Comparison of ENCODE assay signal across 15 cellular contexts in genomic region chr6:169991913-169992312, GRCh38.
"Had no signal": no experiment of that assay in that cellular context is flagged by ENCODE, and none has a peak within 500 bp of the region (broad histone marks: within the 10 kb centered on the region; RNA-seq: fewer than 3 reads in every experiment).

No MANE protein-coding gene starts in this region.

- H3K27ac Mint-ChIP-seq: activated CD8-positive, alpha-beta T cell treated with anti-CD3 and anti-CD28 coated beads for 36 hours; activated naive CD8-positive, alpha-beta T cell treated with anti-CD3 and anti-CD28 coated beads for 36 hours; activated T-helper 2 cell treated with anti-CD3 and anti-CD28 coated beads, Interferon-gamma antibody, Interleukin-2, Interleukin-4, amounts not matched to agents 10 μg/mL and 5 μg/mL and 100 μg/mL, durations not matched to agents 14 hours and 24 hours and 36 hours; T-helper 2 cell treated with Interferon-gamma antibody and Interleukin-4, amounts not matched to agents 5 μg/mL and 100 μg/mL, for 36 hours had no signal

- H3K27me3 ChIP-seq: breast epithelium, right lobe of liver, upper lobe of right lung had no signal

- H3K4me3 ChIP-seq: breast epithelium, lung, prostate gland, right lobe of liver, suprapubic skin, upper lobe of right lung had no signal

- H3K36me3 Mint-ChIP-seq: activated naive CD8-positive, alpha-beta T cell treated with anti-CD3 and anti-CD28 coated beads for 36 hours; naive thymus-derived CD4-positive, alpha-beta T cell had no signal

- H3K36me3 ChIP-seq: breast epithelium, prostate gland, right lobe of liver, suprapubic skin, upper lobe of right lung had no signal

- ATAC-seq: esophagus mucosa had no signal

- H3K4me1 ChIP-seq: breast epithelium, prostate gland, right lobe of liver had no signal

- H3K9me3 Mint-ChIP-seq: activated CD8-positive, alpha-beta T cell treated with anti-CD3 and anti-CD28 coated beads for 36 hours; activated naive CD8-positive, alpha-beta T cell treated with anti-CD3 and anti-CD28 coated beads for 36 hours; activated T-helper 2 cell treated with anti-CD3 and anti-CD28 coated beads, Interferon-gamma antibody, Interleukin-2, Interleukin-4, amounts not matched to agents 10 μg/mL and 5 μg/mL and 100 μg/mL, durations not matched to agents 14 hours and 24 hours and 36 hours; T-helper 2 cell treated with Interferon-gamma antibody and Interleukin-4, amounts not matched to agents 5 μg/mL and 100 μg/mL, for 36 hours had no signal

- H3K4me3 Mint-ChIP-seq: activated CD8-positive, alpha-beta T cell treated with anti-CD3 and anti-CD28 coated beads for 36 hours; activated naive CD8-positive, alpha-beta T cell treated with anti-CD3 and anti-CD28 coated beads for 36 hours; T-helper 2 cell treated with Interferon-gamma antibody and Interleukin-4, amounts not matched to agents 5 μg/mL and 100 μg/mL, for 36 hours had no signal

- H3K27me3 Mint-ChIP-seq: activated CD8-positive, alpha-beta T cell treated with anti-CD3 and anti-CD28 coated beads for 36 hours; activated naive CD8-positive, alpha-beta T cell treated with anti-CD3 and anti-CD28 coated beads for 36 hours; naive thymus-derived CD4-positive, alpha-beta T cell had no signal

- H3K9me3 ChIP-seq: breast epithelium, prostate gland, right lobe of liver, suprapubic skin, upper lobe of right lung had no signal

- H3K27ac ChIP-seq: breast epithelium, prostate gland, right lobe of liver, suprapubic skin, upper lobe of right lung had no signal

- DNase-seq: activated CD4-positive, CD25-positive, alpha-beta regulatory T cell treated with anti-CD3 and anti-CD28 coated beads, Interleukin-2, amount 50 U/mL, for 72 hours; hypothalamus; naive thymus-derived CD4-positive, alpha-beta T cell; occipital lobe had no signal
